2 cellular contexts compared by ENCODE assay signal in the genomic region with DNA sequence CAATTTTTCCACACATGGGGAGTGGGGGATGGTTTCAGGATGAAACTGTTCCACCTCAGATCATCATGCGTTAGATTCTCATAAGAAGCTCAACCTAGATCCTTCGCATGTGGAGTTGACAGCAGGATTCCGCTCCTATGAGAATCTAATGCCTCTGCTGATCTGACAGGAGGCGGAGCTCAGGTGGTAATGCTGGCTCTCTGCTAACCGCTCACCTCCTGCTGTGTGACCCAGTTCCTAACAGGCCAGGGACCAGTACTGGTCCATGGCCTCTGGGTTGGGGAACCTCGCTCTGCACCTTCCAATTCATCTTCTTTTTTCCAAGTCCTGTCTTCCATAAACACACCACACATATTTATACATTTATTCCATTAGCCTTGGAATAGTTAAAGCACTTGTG.
TF ChIP-seq lines count a peak whose summit lies in the region.

No MANE protein-coding gene starts in this region.

TF ChIP-seq in GM23338, 12 proteins besides CTCF, POLR2A, EP300 and RAD21 (continued from another document):
- TF ChIP-seq, protein P1, sequence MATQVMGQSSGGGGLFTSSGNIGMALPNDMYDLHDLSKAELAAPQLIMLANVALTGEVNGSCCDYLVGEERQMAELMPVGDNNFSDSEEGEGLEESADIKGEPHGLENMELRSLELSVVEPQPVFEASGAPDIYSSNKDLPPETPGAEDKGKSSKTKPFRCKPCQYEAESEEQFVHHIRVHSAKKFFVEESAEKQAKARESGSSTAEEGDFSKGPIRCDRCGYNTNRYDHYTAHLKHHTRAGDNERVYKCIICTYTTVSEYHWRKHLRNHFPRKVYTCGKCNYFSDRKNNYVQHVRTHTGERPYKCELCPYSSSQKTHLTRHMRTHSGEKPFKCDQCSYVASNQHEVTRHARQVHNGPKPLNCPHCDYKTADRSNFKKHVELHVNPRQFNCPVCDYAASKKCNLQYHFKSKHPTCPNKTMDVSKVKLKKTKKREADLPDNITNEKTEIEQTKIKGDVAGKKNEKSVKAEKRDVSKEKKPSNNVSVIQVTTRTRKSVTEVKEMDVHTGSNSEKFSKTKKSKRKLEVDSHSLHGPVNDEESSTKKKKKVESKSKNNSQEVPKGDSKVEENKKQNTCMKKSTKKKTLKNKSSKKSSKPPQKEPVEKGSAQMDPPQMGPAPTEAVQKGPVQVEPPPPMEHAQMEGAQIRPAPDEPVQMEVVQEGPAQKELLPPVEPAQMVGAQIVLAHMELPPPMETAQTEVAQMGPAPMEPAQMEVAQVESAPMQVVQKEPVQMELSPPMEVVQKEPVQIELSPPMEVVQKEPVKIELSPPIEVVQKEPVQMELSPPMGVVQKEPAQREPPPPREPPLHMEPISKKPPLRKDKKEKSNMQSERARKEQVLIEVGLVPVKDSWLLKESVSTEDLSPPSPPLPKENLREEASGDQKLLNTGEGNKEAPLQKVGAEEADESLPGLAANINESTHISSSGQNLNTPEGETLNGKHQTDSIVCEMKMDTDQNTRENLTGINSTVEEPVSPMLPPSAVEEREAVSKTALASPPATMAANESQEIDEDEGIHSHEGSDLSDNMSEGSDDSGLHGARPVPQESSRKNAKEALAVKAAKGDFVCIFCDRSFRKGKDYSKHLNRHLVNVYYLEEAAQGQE (IDR thresholded peaks at IDR 0.05; ENCODE audit: unreplicated experiment) = no peak
- TF ChIP-seq POLR2AphosphoS5 (IDR thresholded peaks at IDR 0.05; ENCODE audit: low read depth) = no peak

TF ChIP-seq in WTC11, 78 proteins besides CTCF, POLR2A, EP300 and RAD21 (continued from another document):
- TF ChIP-seq, protein P2, sequence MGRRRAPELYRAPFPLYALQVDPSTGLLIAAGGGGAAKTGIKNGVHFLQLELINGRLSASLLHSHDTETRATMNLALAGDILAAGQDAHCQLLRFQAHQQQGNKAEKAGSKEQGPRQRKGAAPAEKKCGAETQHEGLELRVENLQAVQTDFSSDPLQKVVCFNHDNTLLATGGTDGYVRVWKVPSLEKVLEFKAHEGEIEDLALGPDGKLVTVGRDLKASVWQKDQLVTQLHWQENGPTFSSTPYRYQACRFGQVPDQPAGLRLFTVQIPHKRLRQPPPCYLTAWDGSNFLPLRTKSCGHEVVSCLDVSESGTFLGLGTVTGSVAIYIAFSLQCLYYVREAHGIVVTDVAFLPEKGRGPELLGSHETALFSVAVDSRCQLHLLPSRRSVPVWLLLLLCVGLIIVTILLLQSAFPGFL (CRISPR knock-in tag; IDR thresholded peaks at IDR 0.05; ENCODE audit: borderline replicate concordance) = no peak
- TF ChIP-seq NR3C1 (CRISPR knock-in tag; conservative IDR thresholded peaks at IDR 0.05; ENCODE audit: low read depth) (no peak), ZBTB21 (CRISPR knock-in tag; IDR thresholded peaks at IDR 0.05; ENCODE audit: borderline replicate concordance) (no peak), EMX1 (CRISPR knock-in tag; IDR thresholded peaks at IDR 0.05) (no peak), ATF1 (CRISPR knock-in tag; IDR thresholded peaks at IDR 0.05) (no peak), NFYB (CRISPR knock-in tag; conservative IDR thresholded peaks at IDR 0.05; ENCODE audit: low read depth) (no peak), CREB1 (CRISPR knock-in tag; IDR thresholded peaks at IDR 0.05) (no peak), NFE2L1 (CRISPR knock-in tag; IDR thresholded peaks at IDR 0.05) (no peak)
- TF ChIP-seq, protein P3, sequence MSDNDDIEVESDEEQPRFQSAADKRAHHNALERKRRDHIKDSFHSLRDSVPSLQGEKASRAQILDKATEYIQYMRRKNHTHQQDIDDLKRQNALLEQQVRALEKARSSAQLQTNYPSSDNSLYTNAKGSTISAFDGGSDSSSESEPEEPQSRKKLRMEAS (CRISPR knock-in tag; IDR thresholded peaks at IDR 0.05) = no peak
- TF ChIP-seq, protein P4, sequence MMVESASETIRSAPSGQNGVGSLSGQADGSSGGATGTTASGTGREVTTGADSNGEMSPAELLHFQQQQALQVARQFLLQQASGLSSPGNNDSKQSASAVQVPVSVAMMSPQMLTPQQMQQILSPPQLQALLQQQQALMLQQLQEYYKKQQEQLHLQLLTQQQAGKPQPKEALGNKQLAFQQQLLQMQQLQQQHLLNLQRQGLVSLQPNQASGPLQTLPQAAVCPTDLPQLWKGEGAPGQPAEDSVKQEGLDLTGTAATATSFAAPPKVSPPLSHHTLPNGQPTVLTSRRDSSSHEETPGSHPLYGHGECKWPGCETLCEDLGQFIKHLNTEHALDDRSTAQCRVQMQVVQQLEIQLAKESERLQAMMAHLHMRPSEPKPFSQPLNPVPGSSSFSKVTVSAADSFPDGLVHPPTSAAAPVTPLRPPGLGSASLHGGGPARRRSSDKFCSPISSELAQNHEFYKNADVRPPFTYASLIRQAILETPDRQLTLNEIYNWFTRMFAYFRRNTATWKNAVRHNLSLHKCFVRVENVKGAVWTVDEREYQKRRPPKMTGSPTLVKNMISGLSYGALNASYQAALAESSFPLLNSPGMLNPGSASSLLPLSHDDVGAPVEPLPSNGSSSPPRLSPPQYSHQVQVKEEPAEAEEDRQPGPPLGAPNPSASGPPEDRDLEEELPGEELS (CRISPR knock-in tag; IDR thresholded peaks at IDR 0.05) = no peak
- TF ChIP-seq, protein P5, sequence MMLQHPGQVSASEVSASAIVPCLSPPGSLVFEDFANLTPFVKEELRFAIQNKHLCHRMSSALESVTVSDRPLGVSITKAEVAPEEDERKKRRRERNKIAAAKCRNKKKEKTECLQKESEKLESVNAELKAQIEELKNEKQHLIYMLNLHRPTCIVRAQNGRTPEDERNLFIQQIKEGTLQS (CRISPR knock-in tag; conservative IDR thresholded peaks at IDR 0.05) = no peak
- TF ChIP-seq, protein P6, sequence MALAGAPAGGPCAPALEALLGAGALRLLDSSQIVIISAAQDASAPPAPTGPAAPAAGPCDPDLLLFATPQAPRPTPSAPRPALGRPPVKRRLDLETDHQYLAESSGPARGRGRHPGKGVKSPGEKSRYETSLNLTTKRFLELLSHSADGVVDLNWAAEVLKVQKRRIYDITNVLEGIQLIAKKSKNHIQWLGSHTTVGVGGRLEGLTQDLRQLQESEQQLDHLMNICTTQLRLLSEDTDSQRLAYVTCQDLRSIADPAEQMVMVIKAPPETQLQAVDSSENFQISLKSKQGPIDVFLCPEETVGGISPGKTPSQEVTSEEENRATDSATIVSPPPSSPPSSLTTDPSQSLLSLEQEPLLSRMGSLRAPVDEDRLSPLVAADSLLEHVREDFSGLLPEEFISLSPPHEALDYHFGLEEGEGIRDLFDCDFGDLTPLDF (CRISPR knock-in tag; IDR thresholded peaks at IDR 0.05) = no peak
- TF ChIP-seq, protein P7, sequence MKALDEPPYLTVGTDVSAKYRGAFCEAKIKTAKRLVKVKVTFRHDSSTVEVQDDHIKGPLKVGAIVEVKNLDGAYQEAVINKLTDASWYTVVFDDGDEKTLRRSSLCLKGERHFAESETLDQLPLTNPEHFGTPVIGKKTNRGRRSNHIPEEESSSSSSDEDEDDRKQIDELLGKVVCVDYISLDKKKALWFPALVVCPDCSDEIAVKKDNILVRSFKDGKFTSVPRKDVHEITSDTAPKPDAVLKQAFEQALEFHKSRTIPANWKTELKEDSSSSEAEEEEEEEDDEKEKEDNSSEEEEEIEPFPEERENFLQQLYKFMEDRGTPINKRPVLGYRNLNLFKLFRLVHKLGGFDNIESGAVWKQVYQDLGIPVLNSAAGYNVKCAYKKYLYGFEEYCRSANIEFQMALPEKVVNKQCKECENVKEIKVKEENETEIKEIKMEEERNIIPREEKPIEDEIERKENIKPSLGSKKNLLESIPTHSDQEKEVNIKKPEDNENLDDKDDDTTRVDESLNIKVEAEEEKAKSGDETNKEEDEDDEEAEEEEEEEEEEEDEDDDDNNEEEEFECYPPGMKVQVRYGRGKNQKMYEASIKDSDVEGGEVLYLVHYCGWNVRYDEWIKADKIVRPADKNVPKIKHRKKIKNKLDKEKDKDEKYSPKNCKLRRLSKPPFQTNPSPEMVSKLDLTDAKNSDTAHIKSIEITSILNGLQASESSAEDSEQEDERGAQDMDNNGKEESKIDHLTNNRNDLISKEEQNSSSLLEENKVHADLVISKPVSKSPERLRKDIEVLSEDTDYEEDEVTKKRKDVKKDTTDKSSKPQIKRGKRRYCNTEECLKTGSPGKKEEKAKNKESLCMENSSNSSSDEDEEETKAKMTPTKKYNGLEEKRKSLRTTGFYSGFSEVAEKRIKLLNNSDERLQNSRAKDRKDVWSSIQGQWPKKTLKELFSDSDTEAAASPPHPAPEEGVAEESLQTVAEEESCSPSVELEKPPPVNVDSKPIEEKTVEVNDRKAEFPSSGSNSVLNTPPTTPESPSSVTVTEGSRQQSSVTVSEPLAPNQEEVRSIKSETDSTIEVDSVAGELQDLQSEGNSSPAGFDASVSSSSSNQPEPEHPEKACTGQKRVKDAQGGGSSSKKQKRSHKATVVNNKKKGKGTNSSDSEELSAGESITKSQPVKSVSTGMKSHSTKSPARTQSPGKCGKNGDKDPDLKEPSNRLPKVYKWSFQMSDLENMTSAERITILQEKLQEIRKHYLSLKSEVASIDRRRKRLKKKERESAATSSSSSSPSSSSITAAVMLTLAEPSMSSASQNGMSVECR (CRISPR knock-in tag; IDR thresholded peaks at IDR 0.05; ENCODE audit: borderline replicate concordance) = no peak
